ENCODE assay signal across 16 cellular contexts in the genomic region with DNA sequence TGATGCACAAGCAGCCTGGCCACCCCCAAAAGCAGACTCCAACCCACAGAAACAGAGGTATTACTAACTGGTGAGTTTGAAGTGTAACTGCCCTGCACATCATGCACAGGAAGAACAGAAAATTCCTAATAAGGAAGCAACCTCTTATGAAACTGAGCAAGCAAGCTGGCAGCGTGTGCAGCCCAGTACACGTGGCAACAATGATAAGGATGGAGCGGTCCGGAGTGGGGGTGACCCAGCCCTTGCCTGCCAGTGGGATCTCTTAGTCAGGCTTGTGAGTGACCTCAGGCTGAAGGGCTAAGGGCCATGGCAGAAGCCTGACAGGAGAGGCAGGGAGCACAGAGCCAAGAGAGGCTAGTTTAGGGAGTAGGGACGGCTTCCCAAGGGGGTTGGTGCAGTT. TPM values are rescaled to one million over a fixed set of nuclear protein-coding genes. Genes with fewer than 3 reads are reported as not detected.
DNase-seq lines count a peak whose midpoint lies in the region; TF ChIP-seq lines count a peak whose summit lies in the region.
"Had no signal": no experiment of that assay in that cellular context is flagged by ENCODE, and none has a peak within 500 bp of the region (broad histone marks: within the 10 kb centered on the region; RNA-seq: fewer than 3 reads in every experiment).

No MANE protein-coding gene starts in this region.

- H3K4me1 ChIP-seq in OCI-LY3 (ENCODE audit: low read length) (peaks cover 86% of the 10 kb centered on the region), suprapubic skin (no peaks in the 10 kb centered on the region)

- TF ChIP-seq CTCF in OCI-LY3 (IDR thresholded peaks at IDR 0.05; ENCODE audit: low read depth, low read length) (no peak), epithelial cell of proximal tubule (conservative IDR thresholded peaks at IDR 0.05; ENCODE audit: low read depth, low read length) (no peak), suprapubic skin (IDR thresholded peaks at IDR 0.05) (no peak)

- no peak for TF ChIP-seq EP300 in suprapubic skin (IDR thresholded peaks at IDR 0.05)

- no peaks in the 10 kb centered on the region for H3K9me3 ChIP-seq in OCI-LY3 (ENCODE audit: insufficient read depth, low read length)
- no peaks in the 10 kb centered on the region for H3K9me3 ChIP-seq in suprapubic skin
- H3K9me3 ChIP-seq: thoracic aorta had no signal

- H3K4me3 ChIP-seq in OCI-LY3 (ENCODE audit: low read length) (peak overlapping the region; percentile 12; the same call in 1 of the 2 replicates), epithelial cell of proximal tubule (ENCODE audit: low read depth, low read length) (no peak overlapping the region), suprapubic skin (no peak overlapping the region)
- H3K4me3 ChIP-seq: thoracic aorta had no signal

- H3K79me2 ChIP-seq in OCI-LY3 (ENCODE audit: low read length), result no peaks in the 10 kb centered on the region

- H2AFZ ChIP-seq in OCI-LY3 (ENCODE audit: low read depth, low read length), result no peak overlapping the region; the same call in 1 of the 2 replicates

- peak overlapping the region; percentile 52; the same call in 1 of the 2 replicates for H3K27ac ChIP-seq in OCI-LY3 (ENCODE audit: low read length)
- H3K27ac ChIP-seq in suprapubic skin, result no peak overlapping the region
- H3K27ac ChIP-seq: 22Rv1, KMS-11, thoracic aorta had no signal

- TF ChIP-seq POLR2A in suprapubic skin (IDR thresholded peaks at IDR 0.05), result no peak

- DNase-seq in NCI-H510A treated with DMSO at 0.1 percent for 48 hours (lab: John Stamatoyannopoulos, UW) (peak; percentile 27), NCI-H510A (lab: John Stamatoyannopoulos, UW) (no peak), epithelial cell of proximal tubule (ENCODE audit: low read depth) (peak; percentile 87), renal cortical epithelial cell (ENCODE audit: low read depth) (peak; percentile 93), HT-29 (ENCODE audit: low spot score) (no peak), suprapubic skin (ENCODE audit: low spot score in 2 of 2) (no peak), SHP77 treated with DMSO at 0.1 percent for 48 hours (lab: John Stamatoyannopoulos, UW) (no peak)
- DNase-seq: activated CD8-positive, alpha-beta T cell treated with anti-CD3 and anti-CD28 coated beads, Interleukin-2, amount 10 ng/mL, durations not matched to agents 7 days and 5 days; cortex of kidney; foreskin fibroblast; PC-3; T-helper 2 cell had no signal

- H4K20me1 ChIP-seq in OCI-LY3 (ENCODE audit: insufficient read depth, low read length), result no peaks in the 10 kb centered on the region

- peak overlapping the region; percentile 63 for H3K4me2 ChIP-seq in OCI-LY3 (ENCODE audit: low read length)
- H3K4me2 ChIP-seq: KMS-11 had no signal

- 84% methylated on average over 5 of the region's 5 CpGs for WGBS in suprapubic skin

- H3K36me3 ChIP-seq in OCI-LY3 (replicated peaks; ENCODE audit: low read depth, low read length) (no peaks in the 10 kb centered on the region), suprapubic skin (no peaks in the 10 kb centered on the region)
- H3K36me3 ChIP-seq: thoracic aorta had no signal

- H3K9ac ChIP-seq in OCI-LY3 (ENCODE audit: low read length), result peak overlapping the region; percentile 48; the same call in 1 of the 2 replicates
- H3K9ac ChIP-seq: KMS-11 had no signal

- H3K27me3 ChIP-seq in OCI-LY3 (ENCODE audit: low read depth, low read length) (peaks cover 6% of the 10 kb centered on the region; the same call in 1 of the 2 replicates), suprapubic skin (no peaks in the 10 kb centered on the region)

RNA-seq across cellular contexts. Expression of gene AOAH, which starts 22.1 kb away (rescaled TPM):
- total RNA-seq in epithelial cell of proximal tubule (0.51 and 1.2 TPM in 2 replicates), renal cortical epithelial cell (1.2 and 1.9 TPM in 2 replicates), suprapubic skin (1 to 10 TPM; 1.1 to 4.8 (median 1.6) TPM)
- not detected in 2 replicates for total RNA-seq in HT-29 (2014; rRNA removed; shearing (Covaris generic))
- total RNA-seq: PC-3 had no signal

Comparison
In these comparisons a context has a peak if more than half of its experiments do, and no peak if none do; other contexts are left out.
1. DNase-seq: peak in NCI-H510A treated with DMSO at 0.1 percent for 48 hours (single experiment), epithelial cell of proximal tubule (single experiment) and renal cortical epithelial cell (single experiment); none in NCI-H510A (single experiment), HT-29 (single experiment), suprapubic skin (0 of 2) and SHP77 treated with DMSO at 0.1 percent for 48 hours (single experiment).